ENCODE assay signal across 31 cellular contexts in the genomic region with DNA sequence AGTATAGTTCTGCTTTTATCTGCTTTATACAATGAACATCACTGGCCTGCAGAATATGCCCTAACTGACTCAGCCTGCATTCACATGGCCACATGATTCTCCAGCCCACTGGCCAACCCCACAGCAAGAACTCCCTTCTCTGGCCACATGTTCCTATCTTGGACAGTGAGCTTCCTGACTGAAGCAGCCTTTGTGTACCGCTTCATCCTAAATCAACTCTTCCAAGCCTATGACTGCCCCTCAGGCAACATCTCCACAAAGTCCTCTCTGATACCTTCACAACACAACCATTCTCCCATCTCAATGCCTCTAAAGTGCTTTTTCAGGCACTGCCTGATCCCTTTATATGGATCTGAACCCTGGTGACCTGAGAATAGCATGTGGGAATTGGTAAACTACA.
DNase-seq lines count a peak whose midpoint lies in the region; ATAC-seq and TF ChIP-seq lines count a peak whose summit lies in the region.
"Had no signal": no experiment of that assay in that cellular context is flagged by ENCODE, and none has a peak within 500 bp of the region (broad histone marks: within the 10 kb centered on the region; RNA-seq: fewer than 3 reads in every experiment).

No MANE protein-coding gene starts in this region.

- TF ChIP-seq CTCF in brain (conservative IDR thresholded peaks at IDR 0.05) (no peak), fibroblast of pulmonary artery (IDR thresholded peaks at IDR 0.05; ENCODE audit: low read length, missing control alignments) (no peak), omental fat pad (IDR thresholded peaks at IDR 0.05) (no peak)

- no peaks in the 10 kb centered on the region for H3K79me2 ChIP-seq in GM23248 (ENCODE audit: insufficient read depth)

- DNase-seq in GM23248 = peak; percentile 37
- peak; percentile 67 for DNase-seq in fibroblast of pulmonary artery (ENCODE audit: low read depth)
- DNase-seq in omental fat pad (ENCODE audit: low spot score) = no peak
- DNase-seq in cerebellar nuclear complex (lab: John Stamatoyannopoulos, UW) = no peak
- DNase-seq in NCI-H146 (lab: John Stamatoyannopoulos, UW) = no peak
- DNase-seq: activated CD8-positive, alpha-beta T cell treated with anti-CD3 and anti-CD28 coated beads, Interleukin-2, amount 10 ng/mL, durations not matched to agents 7 days and 5 days; activated naive CD4-positive, alpha-beta T cell treated with anti-CD3 and anti-CD28 coated beads, Interleukin-2, amount 10 ng/mL, durations not matched to agents 7 days and 5 days; adrenal gland; colonic mucosa; effector CD4-positive, alpha-beta T cell; heart right ventricle; KBM-7; MG63; naive thymus-derived CD8-positive, alpha-beta T cell; NCI-H2081; NCI-H2227 treated with DMSO at 0.1 percent for 48 hours; NCI-H69; occipital lobe; PC-9; small intestine; stimulated activated naive CD4-positive, alpha-beta T cell; upper lobe of left lung had no signal

- H3K9ac ChIP-seq in GM23248 (no peak overlapping the region), rectal smooth muscle tissue (ENCODE audit: low read length) (no peak overlapping the region)

- H3K27me3 ChIP-seq in GM23248 (replicated peaks; ENCODE audit: insufficient read depth) (no peaks in the 10 kb centered on the region), rectal smooth muscle tissue (ENCODE audit: control insufficient read depth, insufficient read depth, low read length) (no peaks in the 10 kb centered on the region)
- H3K27me3 ChIP-seq: adrenal gland, colonic mucosa, heart right ventricle, MG63, upper lobe of left lung had no signal

- 79 to 88% methylated on average over 1 of the region's 1 CpG for WGBS in GM23248 (ENCODE audit: low coverage in 1 of 2, low lambda C conversion rate in 2 of 2, missing lambda C conversion rate in 2 of 2), 2 experiments

- H3K27ac Mint-ChIP-seq in brain = peak overlapping the region in 4 of 5 experiments; percentile 15 to 75 (median 34)
- H3K27ac Mint-ChIP-seq: activated CD8-positive, alpha-beta T cell treated with anti-CD3 and anti-CD28 coated beads, Interleukin-2, amount 10 ng/mL, durations not matched to agents 7 days and 5 days; activated naive CD4-positive, alpha-beta T cell treated with anti-CD3 and anti-CD28 coated beads, Interleukin-2, amount 10 ng/mL, durations not matched to agents 7 days and 5 days; activated T-helper 17 cell treated with anti-CD3 and anti-CD28 coated beads, Interleukin-2, amount 50 U/mL, for 72 hours; mesothelial cell of epicardium; T-helper 1 cell treated with Interleukin-12 subunit alpha and Interleukin-12 subunit beta and Interleukin-4 antibody, amounts not matched to agents 30 μg/mL and 1 μg/mL, for 36 hours had no signal

- H3K4me3 Mint-ChIP-seq in brain = no peak overlapping the region
- H3K4me3 Mint-ChIP-seq: activated CD8-positive, alpha-beta T cell treated with anti-CD3 and anti-CD28 coated beads, Interleukin-2, amount 10 ng/mL, durations not matched to agents 7 days and 5 days; activated naive CD4-positive, alpha-beta T cell treated with anti-CD3 and anti-CD28 coated beads, Interleukin-2, amount 10 ng/mL, durations not matched to agents 7 days and 5 days; activated T-helper 17 cell treated with anti-CD3 and anti-CD28 coated beads, Interleukin-2, amount 50 U/mL, for 72 hours; mesothelial cell of epicardium; naive thymus-derived CD8-positive, alpha-beta T cell; T-helper 1 cell treated with Interleukin-12 subunit alpha and Interleukin-12 subunit beta and Interleukin-4 antibody, amounts not matched to agents 30 μg/mL and 1 μg/mL, for 36 hours had no signal

- no peak overlapping the region for H3K4me3 ChIP-seq in GM23248
- H3K4me3 ChIP-seq in fibroblast of pulmonary artery (replicated peaks; ENCODE audit: low read depth, low read length) = no peak overlapping the region
- no peak overlapping the region for H3K4me3 ChIP-seq in rectal smooth muscle tissue (ENCODE audit: low read length)
- H3K4me3 ChIP-seq: adrenal gland, colonic mucosa, heart right ventricle, MG63, PC-9, upper lobe of left lung had no signal

- H3F3A ChIP-seq in GM23248 (ENCODE audit: insufficient read depth) = peaks cover 7% of the 10 kb centered on the region

- in situ Hi-C loops in GM23248 (cut with MboI) = no loop called here

- H3K27ac ChIP-seq in GM23248 (no peak overlapping the region), rectal smooth muscle tissue (ENCODE audit: low read depth, low read length) (peak overlapping the region; percentile 92)
- H3K27ac ChIP-seq: colonic mucosa, epithelial cell of prostate, PC-9, upper lobe of left lung had no signal

- peaks cover under 1% of the 10 kb centered on the region for H3K27me3 Mint-ChIP-seq in brain
- H3K27me3 Mint-ChIP-seq: activated T-helper 17 cell treated with anti-CD3 and anti-CD28 coated beads, Interleukin-2, amount 50 U/mL, for 72 hours had no signal

- no peaks in the 10 kb centered on the region for H3K36me3 Mint-ChIP-seq in brain
- H3K36me3 Mint-ChIP-seq: activated naive CD4-positive, alpha-beta T cell treated with anti-CD3 and anti-CD28 coated beads, Interleukin-2, amount 10 ng/mL, durations not matched to agents 7 days and 5 days; mesothelial cell of epicardium; naive thymus-derived CD8-positive, alpha-beta T cell had no signal

- H3K36me3 ChIP-seq in GM23248 (ENCODE audit: low read depth) (no peaks in the 10 kb centered on the region), rectal smooth muscle tissue (ENCODE audit: control insufficient read depth, insufficient read depth, low read length) (no peaks in the 10 kb centered on the region)
- H3K36me3 ChIP-seq: adrenal gland, colonic mucosa, heart right ventricle, MG63, upper lobe of left lung had no signal

- H3K9me2 ChIP-seq in GM23248 (ENCODE audit: insufficient read depth) = no peaks in the 10 kb centered on the region

- H3K4me1 ChIP-seq in GM23248 (ENCODE audit: insufficient read depth) (peaks cover 16% of the 10 kb centered on the region), rectal smooth muscle tissue (ENCODE audit: control insufficient read depth, insufficient read depth, low read length) (peaks cover 17% of the 10 kb centered on the region)
- H3K4me1 ChIP-seq: colonic mucosa had no signal

- H3K9me3 Mint-ChIP-seq in brain = peaks cover 2 to 13% (median 9%) of the 10 kb centered on the region in 5 experiments
- H3K9me3 Mint-ChIP-seq: activated naive CD4-positive, alpha-beta T cell treated with anti-CD3 and anti-CD28 coated beads, Interleukin-2, amount 10 ng/mL, durations not matched to agents 7 days and 5 days; activated T-helper 17 cell treated with anti-CD3 and anti-CD28 coated beads, Interleukin-2, amount 50 U/mL, for 72 hours; T-helper 1 cell treated with Interleukin-12 subunit alpha and Interleukin-12 subunit beta and Interleukin-4 antibody, amounts not matched to agents 30 μg/mL and 1 μg/mL, for 36 hours had no signal

- H3K4me1 Mint-ChIP-seq in brain = peaks cover 28% of the 10 kb centered on the region
- H3K4me1 Mint-ChIP-seq: activated naive CD4-positive, alpha-beta T cell treated with anti-CD3 and anti-CD28 coated beads, Interleukin-2, amount 10 ng/mL, durations not matched to agents 7 days and 5 days; activated T-helper 17 cell treated with anti-CD3 and anti-CD28 coated beads, Interleukin-2, amount 50 U/mL, for 72 hours; naive thymus-derived CD8-positive, alpha-beta T cell had no signal

- no peak overlapping the region for H2AFZ ChIP-seq in GM23248
- H2AFZ ChIP-seq: PC-9 had no signal

- no peak overlapping the region for H3K4me2 ChIP-seq in GM23248 (ENCODE audit: unreplicated experiment)
- H3K4me2 ChIP-seq: PC-9 had no signal

- ATAC-seq in omental fat pad (ENCODE audit: low FRiP score) (no peak), GM21390 (IDR thresholded peaks at IDR 0.05; ENCODE audit: unreplicated experiment) (no peak)
- ATAC-seq: activated CD8-positive, alpha-beta T cell treated with anti-CD3 and anti-CD28 coated beads, Interleukin-2, amount 10 ng/mL, durations not matched to agents 7 days and 5 days; activated T-helper 17 cell treated with anti-CD3 and anti-CD28 coated beads, Interleukin-2, amount 50 U/mL, for 72 hours; heart right ventricle; naive thymus-derived CD8-positive, alpha-beta T cell; Right ventricle myocardium inferior; SK-N-SH treated with all-trans-retinoic acid at 6 μM for 48 hours had no signal

- no peaks in the 10 kb centered on the region for H3K9me3 ChIP-seq in GM23248 (ENCODE audit: low read depth)
- H3K9me3 ChIP-seq: adrenal gland, colonic mucosa, heart right ventricle, MG63, upper lobe of left lung had no signal

- H4K20me1 ChIP-seq in GM23248 (ENCODE audit: insufficient read depth) = no peaks in the 10 kb centered on the region

Comparison
In these comparisons a context has a peak if more than half of its experiments do, and no peak if none do; other contexts are left out.
1. DNase-seq: peak in GM23248 (single experiment) and fibroblast of pulmonary artery (single experiment); none in omental fat pad (single experiment), cerebellar nuclear complex (0 of 2) and NCI-H146 (single experiment).